In genomic region chr6:36404164-36404563, GRCh38 we compare ENCODE assay signal across 8 cellular contexts. TPM values are rescaled to one million over a fixed set of nuclear protein-coding genes. Genes with fewer than 3 reads are reported as not detected.
"Had no signal": no experiment of that assay in that cellular context is flagged by ENCODE, and none has a peak within 500 bp of the region (broad histone marks: within the 10 kb centered on the region; RNA-seq: fewer than 3 reads in every experiment).

No MANE protein-coding gene starts in this region.

- H3K27ac Mint-ChIP-seq: IgD-negative memory B cell had no signal

- DNase-seq: IMR-90, KBM-7, KG1 had no signal

- H3K4me2 ChIP-seq: KMS-11 had no signal

- H3K4me3 Mint-ChIP-seq: IgD-negative memory B cell had no signal

- FAIRE-seq: HTR-8/SVneo had no signal

- H3K9ac ChIP-seq: KMS-11 had no signal

- H3K36me3 Mint-ChIP-seq: IgD-negative memory B cell had no signal

- H3K27ac ChIP-seq: HL-60, KMS-11 had no signal

- H3K9me3 Mint-ChIP-seq: IgD-negative memory B cell had no signal

RNA-seq across cellular contexts. Expression of gene ETV7, which starts 16.7 kb away (rescaled TPM):
- total RNA-seq: HT1080 had no signal

RNA-seq across cellular contexts. Expression of gene PXT1, which starts 38.5 kb away (rescaled TPM):
- total RNA-seq: HT1080, IMR-90 had no signal
- polyA plus RNA-seq: IgD-negative memory B cell, IMR-90 had no signal
